12 cellular contexts compared by ENCODE assay signal in the genomic region with DNA sequence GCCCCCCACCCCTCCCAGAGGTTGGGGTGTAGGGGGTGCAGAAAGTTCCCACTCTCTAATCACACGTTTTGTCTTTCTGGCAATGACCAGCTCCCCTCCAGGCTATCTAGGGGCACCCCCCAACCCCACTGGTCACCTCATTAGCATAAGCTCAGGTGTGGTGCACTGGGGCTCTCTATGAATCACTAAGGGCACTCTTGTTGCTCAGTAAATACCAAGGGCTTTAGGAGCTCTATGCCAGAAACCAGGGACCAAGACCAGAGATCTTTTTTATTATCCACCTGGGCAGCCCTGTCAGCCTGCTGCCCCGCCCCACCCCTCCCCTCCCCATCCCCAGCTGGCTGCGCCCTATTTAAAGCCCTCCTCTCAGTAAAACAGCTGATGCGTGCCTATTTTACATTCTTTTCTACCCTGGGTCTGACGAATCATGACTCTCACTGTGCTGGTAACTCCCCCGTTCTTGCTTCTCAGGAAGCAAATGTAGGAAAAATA. TPM values are rescaled to one million over a fixed set of nuclear protein-coding genes. Genes with fewer than 3 reads are reported as not detected.
DNase-seq lines count a peak whose midpoint lies in the region; ATAC-seq and TF ChIP-seq lines count a peak whose summit lies in the region.
"Had no signal": no experiment of that assay in that cellular context is flagged by ENCODE, and none has a peak within 500 bp of the region (broad histone marks: within the 10 kb centered on the region; RNA-seq: fewer than 3 reads in every experiment).

No MANE protein-coding gene starts in this region.

- in situ Hi-C loops in astrocyte of the spinal cord (cut with HindIII; ENCODE audit: low sequenced_read_pairs) = no loop called here

- no peaks in the 10 kb centered on the region for H3K27me3 ChIP-seq in CD4-positive, alpha-beta memory T cell (ENCODE audit: insufficient read depth, low read length)

- H3K4me1 Mint-ChIP-seq in CD4-positive, alpha-beta memory T cell = peaks cover 78 to 100% (median 92%) of the 10 kb centered on the region in 4 donors
- H3K4me1 Mint-ChIP-seq in mesothelial cell of epicardium = peaks cover 40% of the 10 kb centered on the region

- peaks cover 16% of the 10 kb centered on the region for H3K36me3 ChIP-seq in CD4-positive, alpha-beta memory T cell (ENCODE audit: insufficient read depth, low read length)

- DNase-seq in CD4-positive, alpha-beta memory T cell = no peak
- peak; percentile 58 for DNase-seq in astrocyte of the spinal cord (ENCODE audit: low read depth, low spot score)
- DNase-seq in mesothelial cell of epicardium (ENCODE audit: low spot score in 2 of 2, unreplicated experiment in 2 of 2) = no peak
- DNase-seq in effector CD8-positive, alpha-beta T cell (lab: John Stamatoyannopoulos, UW) = no peak
- DNase-seq in NCI-H2081 (lab: John Stamatoyannopoulos, UW) = no peak
- DNase-seq in sciatic nerve (ENCODE audit: low spot score) = no peak
- DNase-seq: activated gamma-delta T cell, DMS53, NCI-H1092 had no signal

- CTCF ChIA-PET in CD4-positive, alpha-beta memory T cell (lab: Charles Lee; ENCODE audit: partially characterized antibody) = interaction anchor here (1.1 to 2.5 kb wide), 6 partner anchors 9 to 150 kb away, joined by 3 to 8 read pairs (median 3); no protein-coding TSS in a partner anchor

- H3K27me3 Mint-ChIP-seq in CD4-positive, alpha-beta memory T cell = no peaks in the 10 kb centered on the region
- no peaks in the 10 kb centered on the region for H3K27me3 Mint-ChIP-seq in mesothelial cell of epicardium (ENCODE audit: low read depth)

- peaks cover 0 to 4% (median 0%) of the 10 kb centered on the region in 8 donors for H3K9me3 Mint-ChIP-seq in CD4-positive, alpha-beta memory T cell
- H3K9me3 Mint-ChIP-seq in mesothelial cell of epicardium = no peaks in the 10 kb centered on the region
- H3K9me3 Mint-ChIP-seq: neural crest cell had no signal

- TF ChIP-seq CTCF in astrocyte of the spinal cord (IDR thresholded peaks at IDR 0.05; ENCODE audit: low read depth, low read length) (no peak), mesothelial cell of epicardium (IDR thresholded peaks at IDR 0.05; ENCODE audit: unreplicated experiment) (no peak)

- H3K4me3 ChIP-seq in CD4-positive, alpha-beta memory T cell (ENCODE audit: low read length in 2 of 2) = no peak overlapping the region
- no peak overlapping the region for H3K4me3 ChIP-seq in astrocyte of the spinal cord (ENCODE audit: low read depth, low read length)

- ATAC-seq in HG02870 (IDR thresholded peaks at IDR 0.05; ENCODE audit: unreplicated experiment) = peak; percentile 41
- no peak for ATAC-seq in GM21576 (IDR thresholded peaks at IDR 0.05; ENCODE audit: unreplicated experiment)
- ATAC-seq in sciatic nerve = no peak

- no peaks in the 10 kb centered on the region for H3K9me3 ChIP-seq in CD4-positive, alpha-beta memory T cell (ENCODE audit: control insufficient read depth in 1 of 2, low read length in 2 of 2)

- intact Hi-C loops in CD4-positive, alpha-beta memory T cell (cut with micrococcal nuclease) = no loop called here
- intact Hi-C loops in sciatic nerve (cut with DNase I) = no loop called here

- peak overlapping the region in 7 of 8 donors; percentile 11 to 80 (median 67) for H3K4me3 Mint-ChIP-seq in CD4-positive, alpha-beta memory T cell
- H3K4me3 Mint-ChIP-seq in mesothelial cell of epicardium = no peak overlapping the region
- H3K4me3 Mint-ChIP-seq: neural crest cell had no signal

- peaks cover 100% of the 10 kb centered on the region for H3K4me1 ChIP-seq in CD4-positive, alpha-beta memory T cell (ENCODE audit: insufficient read depth, low read length)

- peaks cover 50 to 71% of the 10 kb centered on the region in 2 donors for H3K36me3 Mint-ChIP-seq in CD4-positive, alpha-beta memory T cell
- peaks cover 3% of the 10 kb centered on the region for H3K36me3 Mint-ChIP-seq in mesothelial cell of epicardium

- H3K27ac ChIP-seq in CD4-positive, alpha-beta memory T cell (ENCODE audit: low read depth, low read length) = peak overlapping the region; percentile 9

- H3K27ac Mint-ChIP-seq in CD4-positive, alpha-beta memory T cell = peak overlapping the region; percentile 61 to 92 (median 85)
- peak overlapping the region; percentile 88 for H3K27ac Mint-ChIP-seq in mesothelial cell of epicardium

- POLR2A ChIA-PET in CD4-positive, alpha-beta memory T cell (lab: Charles Lee; ENCODE audit: partially characterized antibody) = interaction anchor here (0.9 to 4.5 kb wide), 3 partner anchors 9 to 23 kb away, joined by 3 to 25 read pairs (median 3); no protein-coding TSS in a partner anchor

RNA-seq across cellular contexts. Expression of a gene that starts 24.3 kb away (rescaled TPM):
- total RNA-seq in CD4-positive, alpha-beta memory T cell = 10 to 100 TPM; 98.1 to 98.6 TPM
- polyA plus RNA-seq in CD4-positive, alpha-beta memory T cell = 10 to 100 TPM; 58.0 to 76.6 TPM
- total RNA-seq in mesothelial cell of epicardium (57.5 to 59.5 TPM (median 58.9 TPM) in 3 replicates), sciatic nerve (31.0 TPM)
